8 cellular contexts compared by ENCODE assay signal in the genomic region with DNA sequence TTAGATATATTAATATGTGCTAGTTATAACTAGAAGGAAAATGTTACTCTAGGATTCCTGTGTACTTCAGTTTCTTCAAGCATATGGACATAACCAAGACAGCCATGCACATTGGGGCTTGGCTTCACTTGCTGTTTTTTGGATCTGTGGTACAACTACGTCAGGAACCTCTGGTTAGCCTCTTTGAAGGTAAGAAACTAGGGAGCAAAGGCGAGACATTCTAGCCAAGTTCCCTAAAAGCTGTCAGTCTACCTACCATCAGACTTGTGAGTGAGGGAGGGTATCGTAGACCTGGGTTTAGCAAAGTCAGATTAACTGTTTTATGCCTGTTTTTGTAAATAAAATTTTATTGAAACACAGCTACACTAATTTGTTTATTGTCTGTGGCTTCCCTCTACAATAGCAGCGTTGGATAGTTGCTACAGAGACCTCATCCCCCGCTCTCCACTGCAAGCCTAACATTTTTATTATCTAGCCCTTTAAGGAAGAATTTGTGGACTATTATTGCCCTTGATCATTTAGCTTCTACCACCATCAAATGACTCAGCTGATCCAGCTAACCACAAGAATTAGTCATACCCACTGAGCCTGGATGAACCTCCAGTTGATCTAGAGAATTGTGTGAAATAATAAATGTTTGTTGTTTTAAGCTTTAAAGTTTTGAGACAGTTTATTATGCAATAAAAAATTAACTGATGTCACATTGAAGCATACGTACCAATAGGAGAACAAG. TPM values are rescaled to one million over a fixed set of nuclear protein-coding genes. Genes with fewer than 3 reads are reported as not detected.
A peak's percentile ranks its signal among the peaks of the same experiment; 100 is the strongest.
DNase-seq lines count a peak whose midpoint lies in the region; ATAC-seq and TF ChIP-seq lines count a peak whose summit lies in the region.

No MANE protein-coding gene starts in this region.

- ATAC-seq in mucosa of descending colon (peak; percentile 80), GM21367 (IDR thresholded peaks at IDR 0.05; ENCODE audit: unreplicated experiment) (no peak)

- no peaks in the 10 kb centered on the region for H3K27me3 ChIP-seq in effector memory CD4-positive, alpha-beta T cell (replicated peaks; ENCODE audit: control insufficient read depth, insufficient read depth, low read length, poor library complexity, severe bottlenecking)

- H3K27ac ChIP-seq in effector memory CD4-positive, alpha-beta T cell (ENCODE audit: insufficient read depth, low read length, poor library complexity, severe bottlenecking) = no peak overlapping the region
- no peak overlapping the region for H3K27ac ChIP-seq in caudate nucleus (ENCODE audit: low read depth, low read length)

- H3K4me3 ChIP-seq in mucosa of descending colon = no peak overlapping the region
- H3K4me3 ChIP-seq in effector memory CD4-positive, alpha-beta T cell (ENCODE audit: insufficient read depth, low read depth, low read length, poor library complexity, severe bottlenecking) = no peak overlapping the region

- peak; percentile 98 for DNase-seq in EH (ENCODE audit: low read depth)
- DNase-seq in LHCN-M2 (ENCODE audit: low read depth) = peak; percentile 99
- peak; percentile 72 for DNase-seq in amniotic stem cell (lab: John Stamatoyannopoulos, UW)
- no peak for DNase-seq in mucosa of descending colon
- no peak for DNase-seq in effector memory CD4-positive, alpha-beta T cell
- DNase-seq in caudate nucleus (lab: John Stamatoyannopoulos, UW) = no peak
- DNase-seq in retina = no peak

- intact Hi-C loops in mucosa of descending colon (cut with DNase I, micrococcal nuclease) = no loop called here

- H3K9me3 ChIP-seq in mucosa of descending colon = no peaks in the 10 kb centered on the region
- H3K9me3 ChIP-seq in effector memory CD4-positive, alpha-beta T cell (ENCODE audit: control insufficient read depth, low read length) = no peaks in the 10 kb centered on the region

- no peaks in the 10 kb centered on the region for H3K36me3 ChIP-seq in mucosa of descending colon (ENCODE audit: low read depth)
- peaks cover 3% of the 10 kb centered on the region for H3K36me3 ChIP-seq in effector memory CD4-positive, alpha-beta T cell (ENCODE audit: control insufficient read depth, insufficient read depth, low read length)

- peaks cover 7% of the 10 kb centered on the region for H3K4me1 ChIP-seq in mucosa of descending colon (ENCODE audit: low read depth)
- no peaks in the 10 kb centered on the region for H3K4me1 ChIP-seq in effector memory CD4-positive, alpha-beta T cell (ENCODE audit: control insufficient read depth, insufficient read depth, low read length, poor library complexity, severe bottlenecking)

- no peak for TF ChIP-seq CTCF in mucosa of descending colon (IDR thresholded peaks at IDR 0.05)

RNA-seq across cellular contexts. Expression of a gene that starts 58.0 kb away (rescaled TPM):
- total RNA-seq in LHCN-M2 (2014; rRNA removed) = 33.2 and 56.0 TPM in 2 replicates
- polyA plus RNA-seq in LHCN-M2 (2012) = 15.9 TPM
- total RNA-seq in mucosa of descending colon = 10 to 100 TPM; 26.6 to 41.9 (median 29.9) TPM

Comparison
In these comparisons a context has a peak if more than half of its experiments do, and no peak if none do; other contexts are left out.
1. DNase-seq: peak in EH (single experiment), LHCN-M2 (single experiment) and amniotic stem cell (single experiment); none in mucosa of descending colon (0 of 3), effector memory CD4-positive, alpha-beta T cell (0 of 3), caudate nucleus (0 of 61) and retina (single experiment).